Comparison of ENCODE assay signal across 8 cellular contexts in genomic region chr7:146116452-146117219, GRCh38. TPM values are rescaled to one million over a fixed set of nuclear protein-coding genes. Genes with fewer than 3 reads are reported as not detected.
A peak's percentile ranks its signal among the peaks of the same experiment; 100 is the strongest.
DNase-seq lines count a peak whose midpoint lies in the region; ATAC-seq and TF ChIP-seq lines count a peak whose summit lies in the region.

TSS of gene CNTNAP2 (plus strand) at chr7:146116801. CDS start at chr7:146116877, 76 bp downstream.

- TF ChIP-seq POLR2A in upper lobe of left lung (IDR thresholded peaks at IDR 0.05), result no peak

- H3K4me3 ChIP-seq in AG04449 (ENCODE audit: low read depth, low read length) (peak within 1 kb of the TSS; percentile 53), dorsolateral prefrontal cortex (peak within 1 kb of the TSS; percentile 36 to 74 (median 61)), upper lobe of left lung (peak within 1 kb of the TSS in 3 of 4 donors; percentile 34 to 47 (median 40))

- peak within 1 kb of the TSS in 57 of 59 donors; percentile 29 to 91 (median 77) for H3K27ac ChIP-seq in dorsolateral prefrontal cortex
- H3K27ac ChIP-seq in upper lobe of left lung, result no peak within 1 kb of the TSS

- WGBS in upper lobe of left lung, 2 donors, result 1 to 4% methylated on average over 26 to 44 of the region's 45 CpGs

- H3K27me3 ChIP-seq in dorsolateral prefrontal cortex (peaks cover 0 to 28% (median 0%) of the 10 kb centered on the region in 45 donors), upper lobe of left lung (peaks cover 0 to 9% (median 0%) of the 10 kb centered on the region in 4 donors)

- H3K36me3 ChIP-seq in upper lobe of left lung, result no peaks in the 10 kb centered on the region

- CTCF ChIA-PET in AG04449 (lab: Yijun Ruan, JAX), result no interaction called here
- CTCF ChIA-PET in HEK293T (lab: Yijun Ruan, JAX), result interaction anchor here (1.3 kb wide), 1 partner anchor 26 kb away, joined by 3 read pairs; no protein-coding TSS in a partner anchor

- H3K9me3 ChIP-seq in upper lobe of left lung, result no peaks in the 10 kb centered on the region

- peaks cover 8 to 17% (median 13%) of the 10 kb centered on the region in 4 donors for H3K4me1 ChIP-seq in upper lobe of left lung

- intact Hi-C loops in dorsolateral prefrontal cortex (cut with DNase I), result no loop called here

- no peak for DNase-seq in AG04449 (ENCODE audit: low read depth, low spot score)
- DNase-seq in HEK293T (ENCODE audit: extremely low spot score), result peak; percentile 54
- peak; percentile 13 for DNase-seq in NOMO-1 treated with dmso at 0.1 percent for 144 hours (lab: John Stamatoyannopoulos, UW; ENCODE audit: unreplicated experiment)
- peak; percentile 23 to 67 (median 60) for DNase-seq in dorsolateral prefrontal cortex
- DNase-seq in medulla oblongata (ENCODE audit: extremely low spot score), result peak; percentile 3
- DNase-seq in upper lobe of left lung, result peak in 1 of 2 donors; percentile 75
- DNase-seq in germinal center (ENCODE audit: low spot score), result no peak

- no peak for TF ChIP-seq EP300 in upper lobe of left lung (IDR thresholded peaks at IDR 0.05)

- ATAC-seq in upper lobe of left lung (ENCODE audit: low FRiP score in 2 of 2) (peak; percentile 24 to 37), GM21723 (IDR thresholded peaks at IDR 0.05; ENCODE audit: unreplicated experiment) (no peak)

- POLR2A ChIA-PET in AG04449 (lab: Yijun Ruan, JAX) (no interaction called here), HEK293T (lab: Yijun Ruan, JAX) (no interaction called here)

- TF ChIP-seq CTCF in AG04449 (IDR thresholded peaks at IDR 0.05; ENCODE audit: insufficient read depth, low read length, missing control alignments) (no peak), dorsolateral prefrontal cortex (IDR thresholded peaks at IDR 0.05 in 54 of 56, conservative IDR thresholded peaks at IDR 0.05 in 2 of 56; ENCODE audit: low read depth in 1 of 56, partially characterized antibody in 56 of 56) (peak in 1 of 56 donors; percentile 8), upper lobe of left lung (IDR thresholded peaks at IDR 0.05) (no peak)

TF ChIP-seq in HEK293T, 16 proteins besides CTCF, POLR2A, EP300 and RAD21:
- peak; percentile 76 for TF ChIP-seq ZNF384 (IDR thresholded peaks at IDR 0.05)
- no peak for TF ChIP-seq L3MBTL2 (conservative IDR thresholded peaks at IDR 0.05)

RNA-seq across cellular contexts. Expression of gene CNTNAP2, which starts in this region (rescaled TPM):
- total RNA-seq in dorsolateral prefrontal cortex, result 100 to 1,000 TPM in 116 of 120 experiments, 10 to 100 TPM in 4; 50.8 to 314 (median 187) TPM
- total RNA-seq in upper lobe of left lung, result 1 to 10 TPM in 1 of 6 donors, under 1 TPM in 5; 0.06 to 1.0 (median 0.37) TPM

Comparison
In these comparisons a context has a peak if more than half of its experiments do, and no peak if none do; other contexts are left out.
1. RNA of gene CNTNAP2 (total RNA-seq): 50.8 to 314 TPM in dorsolateral prefrontal cortex; 0.06 to 1.0 TPM in upper lobe of left lung; every median in the first group is over 10 times any median in the second.
2. DNase-seq: peak in HEK293T (single experiment), NOMO-1 treated with dmso at 0.1 percent for 144 hours (single experiment), dorsolateral prefrontal cortex (10 of 10) and medulla oblongata (single experiment); none in AG04449 (single experiment) and germinal center (single experiment).
3. H3K27ac ChIP-seq: peak in dorsolateral prefrontal cortex (57 of 59); none in upper lobe of left lung (0 of 4).
4. Peak in every context shown above with its lines, with median percentiles within 50 percentile points of each other: H3K4me3 ChIP-seq.